Comparison of ENCODE assay signal across 17 cellular contexts in genomic region chr12:65673291-65673690, GRCh38.
DNase-seq lines count a peak whose midpoint lies in the region; ATAC-seq, FAIRE-seq and TF ChIP-seq lines count a peak whose summit lies in the region.
"Had no signal": no experiment of that assay in that cellular context is flagged by ENCODE, and none has a peak within 500 bp of the region (broad histone marks: within the 10 kb centered on the region; RNA-seq: fewer than 3 reads in every experiment).

No MANE protein-coding gene starts in this region.

- H3F3A ChIP-seq in PC-3 (ENCODE audit: low read length, unreplicated experiment), result no peaks in the 10 kb centered on the region

- TF ChIP-seq CTCF in PC-3 (conservative IDR thresholded peaks at IDR 0.05; ENCODE audit: low read depth, low read length) (no peak), gastrocnemius medialis (IDR thresholded peaks at IDR 0.05 in 4 of 5, conservative IDR thresholded peaks at IDR 0.05 in 1 of 5) (no peak)

- intact Hi-C loops in PC-3 (cut with micrococcal nuclease) (loop anchor here (1.0 to 2.0 kb wide), 6 partner anchors 16 to 414 kb away; no protein-coding TSS in a partner anchor), gastrocnemius medialis (cut with DNase I; ENCODE audit: low total_unique reads) (no loop called here)

- H3K4me3 ChIP-seq in PC-3 (ENCODE audit: low read length), result no peak overlapping the region
- H3K4me3 ChIP-seq in skeletal muscle satellite cell (ENCODE audit: low read length), result no peak overlapping the region
- no peak overlapping the region for H3K4me3 ChIP-seq in gastrocnemius medialis
- H3K4me3 ChIP-seq: K562, SK-N-MC had no signal

- peak overlapping the region; percentile 61 for H3K9ac ChIP-seq in PC-3 (ENCODE audit: low read length)
- H3K9ac ChIP-seq in skeletal muscle satellite cell (ENCODE audit: low read depth, low read length), result peak overlapping the region; percentile 57

- no peaks in the 10 kb centered on the region for H3K27me3 ChIP-seq in PC-3 (ENCODE audit: low read length)
- H3K27me3 ChIP-seq in skeletal muscle satellite cell (ENCODE audit: control insufficient read depth, insufficient read depth, low read length), result no peaks in the 10 kb centered on the region
- H3K27me3 ChIP-seq in gastrocnemius medialis, result no peaks in the 10 kb centered on the region

- no peaks in the 10 kb centered on the region for H4K20me1 ChIP-seq in PC-3 (ENCODE audit: low read length)

- TF ChIP-seq POLR2A in gastrocnemius medialis (IDR thresholded peaks at IDR 0.05), result no peak

- DNase-seq in PC-3 (peak; percentile 59), epithelial cell of prostate (ENCODE audit: low read depth, low spot score) (no peak), gastrocnemius medialis (no peak), NCI-H446 treated with DMSO at 0.1 percent for 48 hours (lab: John Stamatoyannopoulos, UW) (no peak)
- DNase-seq: DMS 273 treated with DMSO at 0.1 percent for 48 hours, DND-41, NCI-H1105 treated with DMSO at 0.1 percent for 48 hours, NCI-H1694, NCI-H2107, NCI-H510A treated with DMSO at 0.1 percent for 48 hours, NCI-H774, SHP77 had no signal

- H3K9me2 ChIP-seq in PC-3 (replicated peaks; ENCODE audit: low read length), result no peaks in the 10 kb centered on the region

- CTCF ChIA-PET in PC-3 (lab: Charles Lee), result interaction anchor here (0.7 to 1.3 kb wide), 4 partner anchors 39 to 140 kb away, joined by 4 to 9 read pairs (median 7); no protein-coding TSS in a partner anchor

- H3K9me3 ChIP-seq in PC-3 (ENCODE audit: low read length) (no peaks in the 10 kb centered on the region), skeletal muscle satellite cell (replicated peaks; ENCODE audit: low read length) (no peaks in the 10 kb centered on the region), gastrocnemius medialis (no peaks in the 10 kb centered on the region)

- no peaks in the 10 kb centered on the region for H3K79me2 ChIP-seq in PC-3 (ENCODE audit: low read length)

- H2AFZ ChIP-seq in PC-3 (ENCODE audit: low read length), result no peak overlapping the region

- peak; percentile 90 for FAIRE-seq in G401.6 (lab: Jason Lieb, UNC)
- FAIRE-seq: K562 had no signal

- BruUV-seq in PC-3 (replicated peaks; lab: Mats Ljungman, UMichigan), result no TSS peak

- H3K4me1 ChIP-seq in PC-3 (ENCODE audit: insufficient read depth, low read length) (peaks cover 51% of the 10 kb centered on the region), skeletal muscle satellite cell (ENCODE audit: control insufficient read depth, insufficient read depth, low read length) (peaks cover 46% of the 10 kb centered on the region), gastrocnemius medialis (no peaks in the 10 kb centered on the region)

- H3K4me2 ChIP-seq in PC-3 (ENCODE audit: low read length), result peak overlapping the region; percentile 7
- H3K4me2 ChIP-seq in skeletal muscle satellite cell (ENCODE audit: low read length), result no peak overlapping the region

- ATAC-seq in PC-3 (peak; percentile 74), gastrocnemius medialis (no peak), GM21423 (IDR thresholded peaks at IDR 0.05; ENCODE audit: unreplicated experiment) (no peak)
- ATAC-seq: K562 had no signal

- peak overlapping the region; percentile 71 for H3K27ac ChIP-seq in PC-3 (ENCODE audit: low read length)
- H3K27ac ChIP-seq in epithelial cell of prostate, result peak overlapping the region; percentile 99
- H3K27ac ChIP-seq in gastrocnemius medialis, result no peak overlapping the region
- H3K27ac ChIP-seq: SK-N-MC had no signal

- in situ Hi-C loops in gastrocnemius medialis (cut with MboI; ENCODE audit: low sequenced_read_pairs in 4 of 4), result no loop called here

- no peaks in the 10 kb centered on the region for H3K36me3 ChIP-seq in PC-3 (ENCODE audit: low read depth, low read length)
- no peaks in the 10 kb centered on the region for H3K36me3 ChIP-seq in skeletal muscle satellite cell (ENCODE audit: insufficient read depth, low read length)
- no peaks in the 10 kb centered on the region for H3K36me3 ChIP-seq in gastrocnemius medialis

- POLR2A ChIA-PET in PC-3 (lab: Charles Lee; ENCODE audit: unreplicated experiment), result interaction anchor here (0.5 to 0.8 kb wide), 4 partner anchors 16 to 250 kb away, joined by 3 to 5 read pairs (median 3); no protein-coding TSS in a partner anchor

Comparison
In these comparisons a context has a peak if more than half of its experiments do, and no peak if none do; other contexts are left out.
1. H3K27ac ChIP-seq: peak in PC-3 (single experiment) and epithelial cell of prostate (single experiment); none in gastrocnemius medialis (0 of 4).